ENCODE assay signal across 12 cellular contexts in genomic region chr21:42188663-42189062, GRCh38. TPM values are rescaled to one million over a fixed set of nuclear protein-coding genes. Genes with fewer than 3 reads are reported as not detected.
DNase-seq lines count a peak whose midpoint lies in the region; ATAC-seq and TF ChIP-seq lines count a peak whose summit lies in the region.
"Had no signal": no experiment of that assay in that cellular context is flagged by ENCODE, and none has a peak within 500 bp of the region (broad histone marks: within the 10 kb centered on the region; RNA-seq: fewer than 3 reads in every experiment).

No MANE protein-coding gene starts in this region.

- H3K9ac ChIP-seq in subcutaneous abdominal adipose tissue (ENCODE audit: low read length in 5 of 5) = no peak overlapping the region

- CTCF ChIA-PET in T-cell (lab: Charles Lee) = interaction anchor here (0.6 to 2.1 kb wide), 12 partner anchors 12 to 404 kb away, joined by 3 to 11 read pairs (median 3); partner anchors contain the start of gene ABCG1 (in 1 of the 2)

- H3K4me3 ChIP-seq in right lobe of liver (no peak overlapping the region), subcutaneous abdominal adipose tissue (ENCODE audit: low read depth in 1 of 5, low read length in 5 of 5) (no peak overlapping the region), prostate gland (no peak overlapping the region)

- H3K9me3 ChIP-seq in right lobe of liver = no peaks in the 10 kb centered on the region
- no peaks in the 10 kb centered on the region for H3K9me3 ChIP-seq in subcutaneous abdominal adipose tissue (ENCODE audit: control insufficient read depth in 5 of 5, low read length in 5 of 5)
- H3K9me3 ChIP-seq in prostate gland = no peaks in the 10 kb centered on the region

- H3K4me1 ChIP-seq in right lobe of liver = no peaks in the 10 kb centered on the region
- H3K4me1 ChIP-seq in subcutaneous abdominal adipose tissue (ENCODE audit: control insufficient read depth in 5 of 5, insufficient read depth in 5 of 5, low read length in 5 of 5) = peaks cover 0 to 34% (median 28%) of the 10 kb centered on the region in 5 donors
- H3K4me1 ChIP-seq in prostate gland (replicated peaks) = no peaks in the 10 kb centered on the region

- 14% methylated on average over 1 of the region's 4 CpGs for WGBS in right lobe of liver (ENCODE audit: insufficient coverage, low coverage, low lambda C conversion rate, missing lambda C conversion rate)
- 89% methylated on average over 4 of the region's 4 CpGs for WGBS in prostate gland

- no peaks in the 10 kb centered on the region for H3K9me3 Mint-ChIP-seq in activated naive CD4-positive, alpha-beta T cell treated with anti-CD3 and anti-CD28 coated beads, Interleukin-2, amount 50 U/mL, for 24 hours
- H3K9me3 Mint-ChIP-seq in T-cell = peaks cover 0 to 9% (median 0%) of the 10 kb centered on the region in 3 donors

- peak overlapping the region; percentile 11 to 55 (median 16) for H3K27ac ChIP-seq in right lobe of liver
- H3K27ac ChIP-seq in subcutaneous abdominal adipose tissue (ENCODE audit: low read depth, low read length) = peak overlapping the region; percentile 19
- no peak overlapping the region for H3K27ac ChIP-seq in prostate gland

- H3K27me3 ChIP-seq in right lobe of liver (no peaks in the 10 kb centered on the region), subcutaneous abdominal adipose tissue (ENCODE audit: control insufficient read depth in 5 of 5, insufficient read depth in 4 of 5, low read length in 5 of 5) (peaks cover 0 to 3% (median 0%) of the 10 kb centered on the region in 5 donors), prostate gland (replicated peaks; ENCODE audit: insufficient read depth) (no peaks in the 10 kb centered on the region)

- TF ChIP-seq POLR2A in right lobe of liver (IDR thresholded peaks at IDR 0.05) (no peak), prostate gland (IDR thresholded peaks at IDR 0.05) (no peak)

- ATAC-seq in T-cell (replicated peaks in 1 of 4) (no peak), right lobe of liver (no peak)

- H3K36me3 ChIP-seq in right lobe of liver (no peaks in the 10 kb centered on the region), subcutaneous abdominal adipose tissue (ENCODE audit: control insufficient read depth in 5 of 5, insufficient read depth in 5 of 5, low read length in 5 of 5) (no peaks in the 10 kb centered on the region), prostate gland (no peaks in the 10 kb centered on the region)

- H3K4me3 Mint-ChIP-seq in activated naive CD4-positive, alpha-beta T cell treated with anti-CD3 and anti-CD28 coated beads, Interleukin-2, amount 50 U/mL, for 24 hours = peak overlapping the region; percentile 63
- H3K4me3 Mint-ChIP-seq in T-cell = peak overlapping the region; percentile 62 to 74 (median 62)
- H3K4me3 Mint-ChIP-seq: neural crest cell had no signal

- intact Hi-C loops in right lobe of liver (cut with DNase I) (no loop called here), prostate gland (cut with DNase I) (no loop called here)

- H3K27ac Mint-ChIP-seq in activated naive CD4-positive, alpha-beta T cell treated with anti-CD3 and anti-CD28 coated beads, Interleukin-2, amount 50 U/mL, for 24 hours = peak overlapping the region; percentile 96
- peak overlapping the region; percentile 97 to 98 for H3K27ac Mint-ChIP-seq in T-cell

- no peak for TF ChIP-seq CTCF in right lobe of liver (IDR thresholded peaks at IDR 0.05)
- no peak for TF ChIP-seq CTCF in prostate gland (IDR thresholded peaks at IDR 0.05)

- H3K4me1 Mint-ChIP-seq in activated naive CD4-positive, alpha-beta T cell treated with anti-CD3 and anti-CD28 coated beads, Interleukin-2, amount 50 U/mL, for 24 hours = peaks cover 82% of the 10 kb centered on the region
- peaks cover 82 to 85% (median 84%) of the 10 kb centered on the region in 3 donors for H3K4me1 Mint-ChIP-seq in T-cell

- H3K27me3 Mint-ChIP-seq in activated naive CD4-positive, alpha-beta T cell treated with anti-CD3 and anti-CD28 coated beads, Interleukin-2, amount 50 U/mL, for 24 hours = no peaks in the 10 kb centered on the region
- H3K27me3 Mint-ChIP-seq in T-cell = no peaks in the 10 kb centered on the region

- DNase-seq in activated naive CD4-positive, alpha-beta T cell (lab: John Stamatoyannopoulos, UW) = no peak
- DNase-seq in T-cell (no peak), right lobe of liver (no peak), prostate gland (ENCODE audit: low spot score) (no peak), NCI-H2171 (lab: John Stamatoyannopoulos, UW) (no peak)
- no peak for DNase-seq in stimulated activated CD8-positive, alpha-beta memory T cell treated with anti-CD3 and anti-CD28 coated beads, Interleukin-4, amount 100 ng/mL, for 48 hours
- DNase-seq: amniotic stem cell, islet precursor cell, NCI-H2081 had no signal

- POLR2A ChIA-PET in T-cell (lab: Charles Lee) = interaction anchor here (0.8 to 1.7 kb wide), 4 partner anchors 32 to 50 kb away, joined by 4 to 20 read pairs (median 7); no protein-coding TSS in a partner anchor

- H3K36me3 Mint-ChIP-seq in activated naive CD4-positive, alpha-beta T cell treated with anti-CD3 and anti-CD28 coated beads, Interleukin-2, amount 50 U/mL, for 24 hours = no peaks in the 10 kb centered on the region
- H3K36me3 Mint-ChIP-seq in T-cell = no peaks in the 10 kb centered on the region

RNA-seq across cellular contexts. Expression of gene ABCG1, which starts 30.3 kb away (rescaled TPM):
- total RNA-seq in T-cell = 10 to 100 TPM in 2 of 5 donors, 1 to 10 TPM in 3; 4.1 to 51.1 (median 6.2) TPM
- 1 to 10 TPM; 3.3 to 9.8 (median 4.8) TPM for total RNA-seq in right lobe of liver
- total RNA-seq in prostate gland = 10 to 100 TPM; 22.7 to 28.3 TPM

Comparison
In these comparisons a context has a peak if more than half of its experiments do, and no peak if none do; other contexts are left out.
1. H3K27ac ChIP-seq: peak in right lobe of liver (3 of 3) and subcutaneous abdominal adipose tissue (single experiment); none in prostate gland (0 of 2).